ENCODE assay signal across 18 cellular contexts in genomic region chr7:110852156-110852858, GRCh38.
"Had no signal": no experiment of that assay in that cellular context is flagged by ENCODE, and none has a peak within 500 bp of the region (broad histone marks: within the 10 kb centered on the region; RNA-seq: fewer than 3 reads in every experiment).

No MANE protein-coding gene starts in this region.

- H3K27me3 ChIP-seq: gastrocnemius medialis, heart right ventricle, pancreas, upper lobe of right lung had no signal

- DNase-seq: activated CD4-positive, alpha-beta memory T cell treated with anti-CD3 and anti-CD28 coated beads, Interleukin-2, amount 10 ng/mL, durations not matched to agents 7 days and 5 days; activated effector memory CD4-positive, alpha-beta T cell treated with anti-CD3 and anti-CD28 coated beads, Interleukin-2, amount 50 U/mL, for 16 hours; activated T-cell treated with anti-CD3 and anti-CD28 coated beads, Interleukin-2, amount 50 U/mL, for 24 hours; amniotic stem cell; caudate nucleus; gastrocnemius medialis; heart right ventricle; midbrain; pancreas; stimulated activated CD4-positive, alpha-beta T cell treated with anti-CD3 and anti-CD28 coated beads, Interleukin-12 subunit alpha, Interleukin-12 subunit beta, amount 100 ng/mL, for 4 hours; stimulated activated CD4-positive, alpha-beta T cell treated with anti-CD3 and anti-CD28 coated beads, Interleukin-2, amount 100 ng/mL, for 24 hours; T1000; upper lobe of right lung; WERI-Rb-1 had no signal

- FAIRE-seq: pancreas had no signal

- H3K9me3 Mint-ChIP-seq: activated CD4-positive, alpha-beta memory T cell treated with anti-CD3 and anti-CD28 coated beads, Interleukin-2, amount 10 ng/mL, durations not matched to agents 7 days and 5 days; activated T-cell treated with anti-CD3 and anti-CD28 coated beads, Interleukin-2, amount 50 U/mL, for 24 hours had no signal

- H3K4me3 ChIP-seq: coronary artery, gastrocnemius medialis, heart right ventricle, pancreas, thoracic aorta, upper lobe of right lung had no signal

- ATAC-seq: gastrocnemius medialis, heart right ventricle, pancreas, upper lobe of right lung had no signal

- H3K4me1 ChIP-seq: gastrocnemius medialis, heart right ventricle, pancreas, upper lobe of right lung had no signal

- H3K27ac ChIP-seq: coronary artery, gastrocnemius medialis, heart right ventricle, pancreas, thoracic aorta, upper lobe of right lung, WERI-Rb-1 had no signal

- H3K27ac Mint-ChIP-seq: activated CD4-positive, alpha-beta memory T cell treated with anti-CD3 and anti-CD28 coated beads, Interleukin-2, amount 10 ng/mL, durations not matched to agents 7 days and 5 days; activated naive CD4-positive, alpha-beta T cell treated with anti-CD3 and anti-CD28 coated beads, Interleukin-2, amount 50 U/mL, for 24 hours; activated T-cell treated with anti-CD3 and anti-CD28 coated beads, Interleukin-2, amount 50 U/mL, for 24 hours had no signal

- H3K4me3 Mint-ChIP-seq: activated CD4-positive, alpha-beta memory T cell treated with anti-CD3 and anti-CD28 coated beads, Interleukin-2, amount 10 ng/mL, durations not matched to agents 7 days and 5 days; activated naive CD4-positive, alpha-beta T cell treated with anti-CD3 and anti-CD28 coated beads, Interleukin-2, amount 50 U/mL, for 24 hours; activated T-cell treated with anti-CD3 and anti-CD28 coated beads, Interleukin-2, amount 50 U/mL, for 24 hours; neural crest cell had no signal

- H3K36me3 ChIP-seq: gastrocnemius medialis, heart right ventricle, pancreas, thoracic aorta, upper lobe of right lung, WERI-Rb-1 had no signal

- H3K9me3 ChIP-seq: gastrocnemius medialis, heart right ventricle, pancreas, thoracic aorta, upper lobe of right lung had no signal

- H3K27me3 Mint-ChIP-seq: activated CD4-positive, alpha-beta memory T cell treated with anti-CD3 and anti-CD28 coated beads, Interleukin-2, amount 10 ng/mL, durations not matched to agents 7 days and 5 days; activated naive CD4-positive, alpha-beta T cell treated with anti-CD3 and anti-CD28 coated beads, Interleukin-2, amount 50 U/mL, for 24 hours; activated T-cell treated with anti-CD3 and anti-CD28 coated beads, Interleukin-2, amount 50 U/mL, for 24 hours had no signal

- H3K4me1 Mint-ChIP-seq: activated CD4-positive, alpha-beta memory T cell treated with anti-CD3 and anti-CD28 coated beads, Interleukin-2, amount 10 ng/mL, durations not matched to agents 7 days and 5 days; activated naive CD4-positive, alpha-beta T cell treated with anti-CD3 and anti-CD28 coated beads, Interleukin-2, amount 50 U/mL, for 24 hours had no signal
